ENCODE assay signal across 8 cellular contexts in the genomic region with DNA sequence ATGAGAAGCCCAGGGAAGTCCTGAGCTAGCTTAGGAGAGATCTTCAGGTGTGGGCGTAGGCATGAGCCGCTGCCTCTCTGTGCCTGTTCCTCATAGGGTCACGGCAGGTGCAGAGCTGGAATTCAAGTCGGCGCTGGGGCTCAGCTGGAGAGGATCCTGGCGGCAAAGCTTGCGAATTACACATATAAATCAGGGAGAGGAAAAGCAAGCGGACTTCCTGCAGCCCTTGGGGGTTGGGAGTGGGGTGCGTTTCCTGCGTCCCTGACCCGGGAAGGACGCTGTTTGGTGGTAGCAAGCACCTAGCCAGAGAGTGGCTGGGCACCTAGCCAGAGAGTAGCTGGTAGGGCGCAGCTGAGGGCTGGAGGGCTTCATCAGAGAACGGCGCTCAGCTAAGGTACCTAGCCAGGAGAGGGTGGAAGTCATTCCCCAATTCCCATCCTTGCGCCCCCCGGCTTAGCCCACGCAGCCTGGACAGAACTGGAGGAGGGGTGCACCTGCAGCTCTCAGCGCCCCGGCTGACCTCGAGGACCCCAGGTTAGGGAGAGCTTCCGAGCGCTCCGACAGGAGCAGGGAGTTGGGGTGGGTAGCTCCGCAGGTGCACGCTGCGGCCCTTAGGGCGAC. TPM values are rescaled to one million over a fixed set of nuclear protein-coding genes. Genes with fewer than 3 reads are reported as not detected.
DNase-seq lines count a peak whose midpoint lies in the region; ATAC-seq and TF ChIP-seq lines count a peak whose summit lies in the region.

No MANE protein-coding gene starts in this region.

- intact Hi-C loops in head of caudate nucleus (cut with DNase I) = loop anchor here (5.0 to 10.0 kb wide), 2 partner anchors 69 to 83 kb away; a partner anchor contains a TSS

- POLR2A ChIA-PET in activated naive CD8-positive, alpha-beta T cell treated with anti-CD3 and anti-CD28 coated beads, Interleukin-2, amount 10 ng/mL, durations not matched to agents 7 days and 5 days (lab: Charles Lee) = interaction anchor here (0.6 to 1.2 kb wide), 3 partner anchors 13 to 721 kb away, joined by 3 to 5 read pairs (median 3); no protein-coding TSS in a partner anchor

- H3K4me3 Mint-ChIP-seq in activated naive CD8-positive, alpha-beta T cell treated with anti-CD3 and anti-CD28 coated beads, Interleukin-2, amount 10 ng/mL, durations not matched to agents 7 days and 5 days = peak overlapping the region; percentile 75

- no peaks in the 10 kb centered on the region for H3K36me3 Mint-ChIP-seq in activated naive CD8-positive, alpha-beta T cell treated with anti-CD3 and anti-CD28 coated beads, Interleukin-2, amount 10 ng/mL, durations not matched to agents 7 days and 5 days

- peak; percentile 86 to 93 for DNase-seq in NCI-H526 (lab: John Stamatoyannopoulos, UW)
- DNase-seq in activated naive CD8-positive, alpha-beta T cell treated with anti-CD3 and anti-CD28 coated beads, Interleukin-2, amount 10 ng/mL, durations not matched to agents 7 days and 5 days = no peak
- peak in 41 of 42 donors; percentile 48 to 89 (median 70) for DNase-seq in head of caudate nucleus
- no peak for DNase-seq in omental fat pad (ENCODE audit: low spot score)
- no peak for DNase-seq in central memory CD4-positive, alpha-beta T cell

- no peak overlapping the region for H3K27ac Mint-ChIP-seq in activated naive CD8-positive, alpha-beta T cell treated with anti-CD3 and anti-CD28 coated beads, Interleukin-2, amount 10 ng/mL, durations not matched to agents 7 days and 5 days

- H3K9me3 Mint-ChIP-seq in activated naive CD8-positive, alpha-beta T cell treated with anti-CD3 and anti-CD28 coated beads, Interleukin-2, amount 10 ng/mL, durations not matched to agents 7 days and 5 days = no peaks in the 10 kb centered on the region

- peaks cover 46% of the 10 kb centered on the region for H3K27me3 Mint-ChIP-seq in activated naive CD8-positive, alpha-beta T cell treated with anti-CD3 and anti-CD28 coated beads, Interleukin-2, amount 10 ng/mL, durations not matched to agents 7 days and 5 days

- ATAC-seq in HG03280 (IDR thresholded peaks at IDR 0.05; ENCODE audit: unreplicated experiment) = peak; percentile 1
- peak; percentile 3 for ATAC-seq in activated naive CD8-positive, alpha-beta T cell treated with anti-CD3 and anti-CD28 coated beads, Interleukin-2, amount 10 ng/mL, durations not matched to agents 7 days and 5 days (ENCODE audit: low read depth)
- peak; percentile 19 for ATAC-seq in omental fat pad (ENCODE audit: low FRiP score)
- no peak for ATAC-seq in HG02678 (IDR thresholded peaks at IDR 0.05; ENCODE audit: unreplicated experiment)

- H3K4me1 Mint-ChIP-seq in activated naive CD8-positive, alpha-beta T cell treated with anti-CD3 and anti-CD28 coated beads, Interleukin-2, amount 10 ng/mL, durations not matched to agents 7 days and 5 days = peaks cover 24% of the 10 kb centered on the region

- peak; percentile 38 for TF ChIP-seq CTCF in GM12873 (IDR thresholded peaks at IDR 0.05; ENCODE audit: insufficient read depth, low read depth, low read length, missing control alignments)
- TF ChIP-seq CTCF in omental fat pad (IDR thresholded peaks at IDR 0.05) = no peak

RNA-seq across cellular contexts. Expression of a gene that starts 0.5 kb away (rescaled TPM):
- under 1 TPM; 0.08 to 0.11 TPM for total RNA-seq in activated naive CD8-positive, alpha-beta T cell treated with anti-CD3 and anti-CD28 coated beads, Interleukin-2, amount 10 ng/mL, durations not matched to agents 7 days and 5 days
- total RNA-seq in omental fat pad = 1 to 10 TPM in 2 of 4 donors, under 1 TPM in 2; 0.63 to 2.2 (median 0.97) TPM

Comparison
In these comparisons a context has a peak if more than half of its experiments do, and no peak if none do; other contexts are left out.
1. DNase-seq: peak in NCI-H526 (2 of 2) and head of caudate nucleus (41 of 42); none in activated naive CD8-positive, alpha-beta T cell treated with anti-CD3 and anti-CD28 coated beads, Interleukin-2, amount 10 ng/mL, durations not matched to agents 7 days and 5 days (single experiment), omental fat pad (single experiment) and central memory CD4-positive, alpha-beta T cell (single experiment).